In the genomic region with DNA sequence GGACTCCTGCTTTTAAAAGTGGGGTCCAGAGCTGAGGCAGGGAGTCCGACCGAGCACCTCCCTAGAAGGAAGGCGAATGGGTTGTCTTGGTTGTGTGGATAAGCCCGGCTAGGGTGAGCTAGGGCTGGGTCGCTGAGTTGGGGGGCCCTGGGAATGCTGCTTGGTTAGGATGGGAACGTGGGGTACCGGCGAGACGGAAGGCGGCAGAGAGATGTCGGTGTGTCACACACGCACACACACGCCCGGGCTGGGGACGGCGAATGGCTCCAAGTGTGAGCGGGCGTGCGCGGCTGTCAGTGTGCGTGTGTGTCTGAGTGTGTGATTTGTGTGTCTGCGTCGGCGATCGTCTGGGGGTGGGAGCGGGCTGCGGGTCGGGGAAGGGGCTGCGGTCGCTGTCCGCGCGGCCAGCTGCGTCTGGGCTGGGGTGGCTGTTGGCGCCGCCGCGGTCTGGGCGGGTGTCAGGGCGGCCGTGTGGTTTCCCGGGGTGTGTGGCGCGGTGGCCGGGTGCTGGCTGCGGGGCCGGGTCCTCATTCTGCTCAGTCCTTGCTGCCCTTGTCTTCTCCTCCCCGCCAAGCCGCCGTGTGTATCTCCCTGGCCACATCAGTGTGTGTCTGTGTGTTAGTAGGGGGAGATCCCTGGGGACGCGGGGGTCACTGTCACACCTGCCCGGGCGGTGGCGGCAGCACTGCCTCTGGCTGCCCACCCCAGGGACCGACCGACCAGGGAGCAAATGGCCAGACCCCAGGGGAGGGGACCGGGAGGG, we compare ENCODE assay signal across 10 cellular contexts. TPM values are rescaled to one million over a fixed set of nuclear protein-coding genes. Genes with fewer than 3 reads are reported as not detected.
DNase-seq lines count a peak whose midpoint lies in the region; ATAC-seq and TF ChIP-seq lines count a peak whose summit lies in the region.
"Had no signal": no experiment of that assay in that cellular context is flagged by ENCODE, and none has a peak within 500 bp of the region (broad histone marks: within the 10 kb centered on the region; RNA-seq: fewer than 3 reads in every experiment).

No MANE protein-coding gene starts in this region.

- peaks cover 47% of the 10 kb centered on the region for H3K4me1 Mint-ChIP-seq in activated CD4-positive, alpha-beta T cell treated with anti-CD3 and anti-CD28 coated beads, Interleukin-2, amount 10 ng/mL, durations not matched to agents 24 days and 14 days

- no peak for TF ChIP-seq CTCF in RWPE2 (IDR thresholded peaks at IDR 0.05; ENCODE audit: poor library complexity, severe bottlenecking)
- TF ChIP-seq CTCF in fibroblast of lung (conservative IDR thresholded peaks at IDR 0.05 in 1 of 2, IDR thresholded peaks at IDR 0.05 in 1 of 2; ENCODE audit: low read depth in 1 of 2, low read length in 2 of 2): no peak
- TF ChIP-seq CTCF in spleen (IDR thresholded peaks at IDR 0.05 in 8 of 11, conservative IDR thresholded peaks at IDR 0.05 in 3 of 11): no peak

- H3K9ac ChIP-seq in fibroblast of lung (ENCODE audit: insufficient read depth, low read length): no peak overlapping the region

- in situ Hi-C loops in G401 (cut with HindIII; ENCODE audit: low sequenced_read_pairs): no loop called here

- WGBS in spleen, 5 donors: 1 to 2% (median 1%) methylated on average over 12 to 58 of the region's 58 CpGs

- H3K79me2 ChIP-seq in fibroblast of lung (ENCODE audit: control insufficient read depth, insufficient read depth, low read length): no peaks in the 10 kb centered on the region

- TF ChIP-seq POLR2A in spleen (IDR thresholded peaks at IDR 0.05): no peak

- H3K36me3 ChIP-seq in RWPE2 (ENCODE audit: low read depth) (no peaks in the 10 kb centered on the region), fibroblast of lung (ENCODE audit: control insufficient read depth, insufficient read depth, low read length) (no peaks in the 10 kb centered on the region), spleen (no peaks in the 10 kb centered on the region)

- H3K9me3 ChIP-seq in RWPE2 (ENCODE audit: severe bottlenecking) (no peaks in the 10 kb centered on the region), fibroblast of lung (ENCODE audit: control insufficient read depth, insufficient read depth, low read depth, low read length) (no peaks in the 10 kb centered on the region), spleen (no peaks in the 10 kb centered on the region)

- no peak overlapping the region for H2AFZ ChIP-seq in fibroblast of lung (ENCODE audit: low read length)

- H3K4me3 ChIP-seq in RWPE2 (ENCODE audit: severe bottlenecking) (peak overlapping the region; percentile 39), fibroblast of lung (replicated peaks in 1 of 4; ENCODE audit: control extremely low read depth in 1 of 4, insufficient read depth in 1 of 4, low read depth in 3 of 4, low read length in 4 of 4) (no peak overlapping the region), spleen (peak overlapping the region in 6 of 8 donors; percentile 22 to 68 (median 38))

- no peak for ATAC-seq in RWPE2 (ENCODE audit: low read depth)
- ATAC-seq in HG03439 (IDR thresholded peaks at IDR 0.05; ENCODE audit: unreplicated experiment): no peak
- no peak for ATAC-seq in HG03460 (IDR thresholded peaks at IDR 0.05; ENCODE audit: unreplicated experiment)
- ATAC-seq: left colon had no signal

- peak; percentile 75 for DNase-seq in activated CD4-positive, alpha-beta T cell treated with anti-CD3 and anti-CD28 coated beads, Interleukin-2, amount 10 ng/mL, durations not matched to agents 24 days and 14 days
- DNase-seq in activated CD4-positive, alpha-beta T cell treated with anti-CD3 and anti-CD28 coated beads for 1 hour: no peak
- DNase-seq in RWPE2 (ENCODE audit: low spot score) (no peak), fibroblast of lung (ENCODE audit: low read depth in 2 of 2) (no peak), spleen (peak; percentile 78), G401 (ENCODE audit: low spot score) (no peak)

- H3K27ac ChIP-seq in RWPE2 (ENCODE audit: poor library complexity, severe bottlenecking) (no peak overlapping the region), fibroblast of lung (ENCODE audit: insufficient read depth, low read length) (no peak overlapping the region), spleen (no peak overlapping the region)

- no peaks in the 10 kb centered on the region for H4K20me1 ChIP-seq in fibroblast of lung (ENCODE audit: control insufficient read depth, extremely low read depth, insufficient read depth, low read length)

- intact Hi-C loops in activated CD4-positive, alpha-beta T cell treated with anti-CD3 and anti-CD28 coated beads, Interleukin-2, amount 10 ng/mL, durations not matched to agents 24 days and 14 days (cut with micrococcal nuclease): loop anchor here (2.0 kb wide), 1 partner anchor 47 kb away; a partner anchor contains a TSS
- intact Hi-C loops in spleen (cut with DNase I; ENCODE audit: low total_unique reads): no loop called here

- peak overlapping the region; percentile 80 for H3K4me3 Mint-ChIP-seq in activated CD4-positive, alpha-beta T cell treated with anti-CD3 and anti-CD28 coated beads, Interleukin-2, amount 10 ng/mL, durations not matched to agents 24 days and 14 days

- peak overlapping the region; percentile 13 for H3K4me2 ChIP-seq in fibroblast of lung (ENCODE audit: extremely low read depth, insufficient read depth, low read length)

- H3K4me1 ChIP-seq in RWPE2 (ENCODE audit: insufficient read depth, poor library complexity, severe bottlenecking) (peaks cover 14% of the 10 kb centered on the region), fibroblast of lung (ENCODE audit: control insufficient read depth, extremely low read depth, insufficient read depth, low read length) (peaks cover 5% of the 10 kb centered on the region), spleen (peaks cover 46 to 66% (median 59%) of the 10 kb centered on the region in 6 donors)

- no peak overlapping the region for H3K27ac Mint-ChIP-seq in activated CD4-positive, alpha-beta T cell treated with anti-CD3 and anti-CD28 coated beads, Interleukin-2, amount 10 ng/mL, durations not matched to agents 24 days and 14 days

- peaks cover 41% of the 10 kb centered on the region for H3K27me3 Mint-ChIP-seq in activated CD4-positive, alpha-beta T cell treated with anti-CD3 and anti-CD28 coated beads, Interleukin-2, amount 10 ng/mL, durations not matched to agents 24 days and 14 days

- H3K36me3 Mint-ChIP-seq in activated CD4-positive, alpha-beta T cell treated with anti-CD3 and anti-CD28 coated beads, Interleukin-2, amount 10 ng/mL, durations not matched to agents 24 days and 14 days (ENCODE audit: low read depth): no peaks in the 10 kb centered on the region

- H3K27me3 ChIP-seq in RWPE2 (ENCODE audit: insufficient read depth, poor library complexity, severe bottlenecking) (peaks cover 36% of the 10 kb centered on the region), fibroblast of lung (ENCODE audit: control insufficient read depth, insufficient read depth, low read length) (peaks cover 74% of the 10 kb centered on the region), spleen (replicated peaks in 1 of 7) (peaks cover 24 to 66% (median 58%) of the 10 kb centered on the region in 7 donors)

- H3K9me3 Mint-ChIP-seq in activated CD4-positive, alpha-beta T cell treated with anti-CD3 and anti-CD28 coated beads, Interleukin-2, amount 10 ng/mL, durations not matched to agents 24 days and 14 days: no peaks in the 10 kb centered on the region

RNA-seq across cellular contexts. Expression of a gene that starts 1.0 kb away (rescaled TPM):
- total RNA-seq in activated CD4-positive, alpha-beta T cell treated with anti-CD3 and anti-CD28 coated beads, Interleukin-2, amount 10 ng/mL, durations not matched to agents 24 days and 14 days: 3.6 and 4.4 TPM in 2 replicates
- total RNA-seq in fibroblast of lung (0.33 and 0.51 TPM in 2 replicates), spleen (1 to 10 TPM in 6 of 7 donors, not detected in 1; 1.6 to 4.3 (median 2.4) TPM)
- polyA plus RNA-seq in fibroblast of lung (0.16 and 0.30 TPM in 2 replicates), spleen (1 to 10 TPM; 1.4 to 2.0 (median 1.7) TPM)
- polyA plus RNA-seq in fibroblast of lung (2012): 0.22 and 0.76 TPM in 2 replicates
- polyA minus RNA-seq in fibroblast of lung (ENCODE audit: low replicate concordance): 2.8 TPM in 1 of 2 replicates, not detected in the other
- 3.3 and 5.1 TPM in 2 replicates for total RNA-seq in G401 (2014; rRNA removed; shearing (Covaris generic))

RNA-seq across cellular contexts. Expression of a gene that starts 16.1 kb away (rescaled TPM):
- total RNA-seq in activated CD4-positive, alpha-beta T cell treated with anti-CD3 and anti-CD28 coated beads, Interleukin-2, amount 10 ng/mL, durations not matched to agents 24 days and 14 days: 5.8 and 6.2 TPM in 2 replicates
- total RNA-seq in fibroblast of lung: 2.8 and 3.8 TPM in 2 replicates
- polyA plus RNA-seq in fibroblast of lung: 2.6 and 4.3 TPM in 2 replicates
- polyA plus RNA-seq in fibroblast of lung (2012): 3.6 and 3.9 TPM in 2 replicates
- polyA minus RNA-seq in fibroblast of lung (ENCODE audit: low replicate concordance): 3.3 and 8.4 TPM in 2 replicates
- total RNA-seq in spleen: 1 to 10 TPM; 4.6 to 7.7 (median 6.0) TPM
- 1 to 10 TPM; 7.3 to 9.5 (median 8.7) TPM for polyA plus RNA-seq in spleen
- 14.0 and 26.2 TPM in 2 replicates for total RNA-seq in G401 (2014; rRNA removed; shearing (Covaris generic))

RNA-seq across cellular contexts. Expression of a gene that starts 28.6 kb away (rescaled TPM):
- 79.7 and 84.5 TPM in 2 replicates for total RNA-seq in activated CD4-positive, alpha-beta T cell treated with anti-CD3 and anti-CD28 coated beads, Interleukin-2, amount 10 ng/mL, durations not matched to agents 24 days and 14 days
- total RNA-seq in fibroblast of lung (49.1 and 58.5 TPM in 2 replicates), spleen (100 to 1,000 TPM in 2 of 7 donors, 10 to 100 TPM in 5; 70.8 to 205 (median 84.6) TPM)
- polyA plus RNA-seq in fibroblast of lung (19.5 and 28.9 TPM in 2 replicates), spleen (100 to 1,000 TPM in 2 of 3 donors, 10 to 100 TPM in 1; 76.4 to 313 (median 286) TPM)
- polyA plus RNA-seq in fibroblast of lung (2012): 37.4 and 58.0 TPM in 2 replicates
- polyA minus RNA-seq in fibroblast of lung (ENCODE audit: low replicate concordance): 144 and 162 TPM in 2 replicates
- 82.2 and 92.9 TPM in 2 replicates for total RNA-seq in G401 (2014; rRNA removed; shearing (Covaris generic))

RNA-seq across cellular contexts. Expression of a gene that starts 46.0 kb away (rescaled TPM):
- total RNA-seq in activated CD4-positive, alpha-beta T cell treated with anti-CD3 and anti-CD28 coated beads, Interleukin-2, amount 10 ng/mL, durations not matched to agents 24 days and 14 days: not detected in 2 replicates
- total RNA-seq in fibroblast of lung: not detected in 2 replicates
- polyA plus RNA-seq in fibroblast of lung: not detected in 2 replicates
- not detected in 2 replicates for polyA plus RNA-seq in fibroblast of lung (2012)
- not detected in 2 replicates for polyA minus RNA-seq in fibroblast of lung (ENCODE audit: low replicate concordance)
- total RNA-seq in spleen: not detected
- polyA plus RNA-seq in spleen: not detected
- total RNA-seq in G401 (2014; rRNA removed; shearing (Covaris generic)): not detected in 2 replicates
- total RNA-seq: T-helper 2 cell treated with Interferon-gamma antibody and Interleukin-4, amounts not matched to agents 100 ng/mL and 5 ng/mL, for 36 hours had no signal

RNA-seq across cellular contexts. Expression of a gene that starts 46.1 kb away (rescaled TPM):
- total RNA-seq in activated CD4-positive, alpha-beta T cell treated with anti-CD3 and anti-CD28 coated beads, Interleukin-2, amount 10 ng/mL, durations not matched to agents 24 days and 14 days: 0.16 TPM in 1 of 2 replicates, not detected in the other
- total RNA-seq in fibroblast of lung (under 0.01 and 0.17 TPM in 2 replicates), spleen (1 to 10 TPM in 2 of 7 donors, under 1 TPM in 4, not detected in 1; 0.54 to 4.1 (median 0.71) TPM)
- polyA plus RNA-seq in fibroblast of lung (0.06 and 0.10 TPM in 2 replicates), spleen (1 to 10 TPM; 1.0 to 2.1 (median 1.7) TPM)
- polyA plus RNA-seq in fibroblast of lung (2012): not detected in 2 replicates
- not detected in 2 replicates for polyA minus RNA-seq in fibroblast of lung (ENCODE audit: low replicate concordance)
- 0.31 TPM in 1 of 2 replicates, not detected in the other for total RNA-seq in G401 (2014; rRNA removed; shearing (Covaris generic))

Comparison
In these comparisons a context has a peak if more than half of its experiments do, and no peak if none do; other contexts are left out.
1. DNase-seq: peak in activated CD4-positive, alpha-beta T cell treated with anti-CD3 and anti-CD28 coated beads, Interleukin-2, amount 10 ng/mL, durations not matched to agents 24 days and 14 days (single experiment) and spleen (single experiment); none in activated CD4-positive, alpha-beta T cell treated with anti-CD3 and anti-CD28 coated beads for 1 hour (single experiment), RWPE2 (single experiment), fibroblast of lung (0 of 2) and G401 (single experiment).
2. H3K4me3 ChIP-seq: peak in RWPE2 (single experiment) and spleen (6 of 8); none in fibroblast of lung (0 of 4).